ENCODE assay signal across 13 cellular contexts in the genomic region with DNA sequence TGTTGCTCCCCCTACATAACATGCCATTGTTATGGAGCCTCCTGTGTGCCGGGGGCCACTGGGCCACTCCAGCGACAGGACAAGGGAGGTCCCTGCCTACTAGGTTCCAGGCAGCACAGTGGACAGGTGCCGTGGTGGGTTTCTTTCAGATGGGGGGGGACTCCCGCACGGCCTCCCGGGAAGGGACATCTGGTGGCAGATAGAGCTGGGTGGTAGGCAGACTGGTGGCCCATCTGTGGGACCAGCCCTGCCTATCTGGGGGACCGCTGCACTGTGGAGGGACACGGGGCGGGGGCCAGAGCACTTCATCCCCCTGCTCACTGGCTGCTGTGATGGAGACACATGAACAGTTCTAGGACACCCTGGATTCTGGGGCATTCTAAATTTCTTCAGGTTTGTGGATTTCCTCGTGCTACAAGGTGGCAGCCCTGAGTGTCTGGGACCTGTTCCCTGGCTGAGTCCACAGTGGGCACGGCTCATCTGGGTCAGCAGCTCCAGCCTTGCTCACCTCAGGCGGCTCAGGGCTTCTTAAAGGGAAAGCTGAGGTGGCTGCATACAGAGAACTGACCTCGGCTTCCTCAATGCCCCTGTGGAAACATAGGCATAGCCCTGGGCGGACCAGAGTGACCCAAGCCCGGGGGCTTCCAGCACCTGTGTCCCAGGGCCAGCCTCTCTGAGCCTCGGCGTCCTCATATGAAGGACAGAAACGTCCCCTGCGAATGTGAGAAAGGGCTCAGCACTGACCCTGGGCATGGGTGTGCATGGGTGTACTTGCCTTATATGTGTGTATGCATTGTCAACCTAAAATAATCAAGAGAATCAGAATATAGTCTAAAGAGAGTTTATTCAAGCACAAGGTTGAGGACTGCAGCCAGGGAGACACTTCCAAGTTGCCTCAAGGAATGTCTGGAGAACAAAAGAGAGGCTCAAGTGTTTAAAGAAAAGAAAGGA. TPM values are rescaled to one million over a fixed set of nuclear protein-coding genes. Genes with fewer than 3 reads are reported as not detected.
DNase-seq lines count a peak whose midpoint lies in the region; ATAC-seq, FAIRE-seq and TF ChIP-seq lines count a peak whose summit lies in the region.
"Had no signal": no experiment of that assay in that cellular context is flagged by ENCODE, and none has a peak within 500 bp of the region (broad histone marks: within the 10 kb centered on the region; RNA-seq: fewer than 3 reads in every experiment).

No MANE protein-coding gene starts in this region.

- H3K79me2 ChIP-seq in GM23338 (replicated peaks; ENCODE audit: insufficient read depth): no peaks in the 10 kb centered on the region
- H3K79me2 ChIP-seq in H1 (ENCODE audit: control insufficient read depth in 1 of 2, insufficient read depth in 2 of 2, low read length in 2 of 2): no peaks in the 10 kb centered on the region

- TF ChIP-seq EP300 in H1 (IDR thresholded peaks at IDR 0.05; ENCODE audit: borderline replicate concordance in 1 of 2, low read depth in 2 of 2, low read length in 2 of 2): no peak

- FAIRE-seq in H1 (lab: Jason Lieb, UNC): no peak

- H3K36me3 ChIP-seq in GM23338 (ENCODE audit: insufficient read depth) (no peaks in the 10 kb centered on the region), H1 (ENCODE audit: control insufficient read depth in 2 of 4, insufficient read depth in 4 of 4, low read length in 3 of 4) (no peaks in the 10 kb centered on the region), spleen (peaks cover 0 to 51% (median under 1%) of the 10 kb centered on the region in 6 donors), brain microvascular endothelial cell (replicated peaks) (no peaks in the 10 kb centered on the region)

- no peak overlapping the region for H3K14ac ChIP-seq in H1 (ENCODE audit: insufficient read length)

- H3K4me3 ChIP-seq in GM23338 (no peak overlapping the region), H1 (ENCODE audit: extremely low read depth in 1 of 4, insufficient read depth in 2 of 4, low read depth in 3 of 4, low read length in 4 of 4) (no peak overlapping the region; a peak in 1 of 8 replicates), spleen (peak overlapping the region in 1 of 8 donors; percentile 15), brain microvascular endothelial cell (ENCODE audit: low read depth, low read length) (no peak overlapping the region)

- peak overlapping the region; percentile 92; the same call in 1 of the 2 replicates for H2BK15ac ChIP-seq in H1 (ENCODE audit: low read length)

- in situ Hi-C loops in brain microvascular endothelial cell (cut with HindIII; ENCODE audit: low pct_ligation_motif_present, low sequenced_read_pairs): no loop called here

- H3K4me1 ChIP-seq in GM23338 (ENCODE audit: insufficient read depth) (peaks cover 32% of the 10 kb centered on the region), H1 (replicated peaks in 1 of 4; ENCODE audit: control insufficient read depth in 3 of 4, insufficient read depth in 4 of 4, low read length in 3 of 4) (peaks cover 16 to 35% (median 22%) of the 10 kb centered on the region in 4 experiments), spleen (peaks cover 28 to 96% (median 85%) of the 10 kb centered on the region in 6 donors)

- ATAC-seq in GM23338 (peak; percentile 21), WTC11 (peak; percentile 13), HG02610 (IDR thresholded peaks at IDR 0.05; ENCODE audit: unreplicated experiment) (no peak), HG03196 (IDR thresholded peaks at IDR 0.05; ENCODE audit: unreplicated experiment) (no peak)

- 82% methylated on average over 19 of the region's 19 CpGs; no CpG with 5 or more reads in 1 of the 2 experiments for WGBS in H1 (ENCODE audit: extremely low coverage in 1 of 2, insufficient coverage in 1 of 2, insufficient read length in 1 of 2, insufficient replicate concordance in 2 of 2, low coverage in 1 of 2, low lambda C conversion rate in 2 of 2, missing lambda C conversion rate in 1 of 2), 2 experiments
- 88 to 91% (median 89%) methylated on average over 14 to 19 of the region's 19 CpGs for WGBS in spleen, 5 donors

- POLR2A ChIA-PET in WTC11 (lab: Charles Lee): interaction anchor here (1.1 kb wide), 1 partner anchor 23 kb away, joined by 4 read pairs; no protein-coding TSS in a partner anchor
- POLR2A ChIA-PET in H1 (lab: Charles Lee; ENCODE audit: partially characterized antibody): no interaction called here

- H3K9me2 ChIP-seq in GM23338 (ENCODE audit: insufficient read depth): no peaks in the 10 kb centered on the region

- H4K20me1 ChIP-seq in GM23338 (replicated peaks; ENCODE audit: insufficient read depth) (no peaks in the 10 kb centered on the region), H1 (replicated peaks in 1 of 2; ENCODE audit: control insufficient read depth in 1 of 2, insufficient read depth in 2 of 2, low read length in 2 of 2) (no peaks in the 10 kb centered on the region)

- peak overlapping the region; percentile 5 for H3K4me2 ChIP-seq in GM23338
- H3K4me2 ChIP-seq in H1 (ENCODE audit: insufficient read depth in 1 of 2, low read depth in 2 of 2, low read length in 2 of 2): peak overlapping the region; percentile 33 to 62; a peak in 3 of 4 replicates

- H2BK120ac ChIP-seq in H1 (replicated peaks; ENCODE audit: low read depth, low read length): peak overlapping the region; percentile 84

- H3K9me3 ChIP-seq in H1 (ENCODE audit: insufficient read depth in 2 of 2, low read depth in 1 of 2, low read length in 1 of 2) (no peaks in the 10 kb centered on the region), spleen (no peaks in the 10 kb centered on the region)

- H3K36me3 Mint-ChIP-seq in GM23338 (ENCODE audit: low read depth): no peaks in the 10 kb centered on the region
- H3K36me3 Mint-ChIP-seq in WTC11: no peaks in the 10 kb centered on the region

- no peaks in the 10 kb centered on the region for H3K9me3 Mint-ChIP-seq in GM23338
- no peaks in the 10 kb centered on the region for H3K9me3 Mint-ChIP-seq in WTC11

- peaks cover 4% of the 10 kb centered on the region; the same call in 1 of the 2 replicates for H3F3A ChIP-seq in GM23338 (replicated peaks; ENCODE audit: low read depth)

- H2BK12ac ChIP-seq in H1 (ENCODE audit: low read depth, low read length): peak overlapping the region; percentile 98

- H3K9ac ChIP-seq in H1 (replicated peaks in 1 of 4; ENCODE audit: extremely low read depth in 1 of 4, low read depth in 3 of 4, low read length in 3 of 4): peak overlapping the region in 1 of 4 experiments; percentile 41; a peak in 1 of 7 replicates

- intact Hi-C loops in spleen (cut with DNase I; ENCODE audit: low total_unique reads): no loop called here

- DNase-seq in GM23338 (ENCODE audit: low spot score) (no peak), WTC11 (ENCODE audit: low spot score) (no peak), H1 (ENCODE audit: low read depth in 1 of 2, low spot score in 2 of 2) (no peak), spleen (peak; percentile 66), brain microvascular endothelial cell (no peak)
- DNase-seq: aorta, KBM-7, NCI-H187, NCI-H748 treated with DMSO at 0.1 percent for 48 hours had no signal

- H4K5ac ChIP-seq in H1 (ENCODE audit: insufficient read length, low read depth, low read length): peak overlapping the region; percentile 88

- H3K27ac ChIP-seq in GM23338 (ENCODE audit: low read depth) (peak overlapping the region; percentile 91), H1 (ENCODE audit: low read depth, low read length) (peak overlapping the region; percentile 67), spleen (peak overlapping the region in 4 of 8 donors; percentile 29 to 99 (median 98)), brain microvascular endothelial cell (no peak overlapping the region)

- peak overlapping the region; percentile 96 for H4K91ac ChIP-seq in H1 (replicated peaks; ENCODE audit: insufficient read length, low read length)

- no peak overlapping the region for H3K23ac ChIP-seq in H1 (ENCODE audit: insufficient read length)

- H3K27me3 ChIP-seq in GM23338 (ENCODE audit: insufficient read depth): no peaks in the 10 kb centered on the region
- H3K27me3 ChIP-seq in H1 (replicated peaks in 1 of 4; ENCODE audit: control insufficient read depth in 3 of 4, extremely low read depth in 1 of 4, insufficient read depth in 3 of 4, low read length in 3 of 4): no peaks in the 10 kb centered on the region; a peak in 1 of 7 replicates
- H3K27me3 ChIP-seq in spleen (replicated peaks in 1 of 7): no peaks in the 10 kb centered on the region
- H3K27me3 ChIP-seq in brain microvascular endothelial cell (replicated peaks): no peaks in the 10 kb centered on the region

- H3K4me1 Mint-ChIP-seq in GM23338 (peaks cover 46% of the 10 kb centered on the region), WTC11 (peaks cover 59% of the 10 kb centered on the region)

- TF ChIP-seq POLR2A in H1 (IDR thresholded peaks at IDR 0.05; ENCODE audit: control extremely low read depth in 1 of 2, low read depth in 2 of 2, low read length in 2 of 2) (no peak; a peak in 1 of 3 replicates), spleen (IDR thresholded peaks at IDR 0.05) (no peak)

- peak overlapping the region; percentile 96 for H2AK5ac ChIP-seq in H1 (ENCODE audit: low read depth, low read length)

- H2BK5ac ChIP-seq in H1 (ENCODE audit: low read depth, low read length): peak overlapping the region; percentile 99

- H2AFZ ChIP-seq in GM23338 (peak overlapping the region; percentile 73), H1 (ENCODE audit: low read length) (no peak overlapping the region)

- H3K27ac Mint-ChIP-seq in GM23338: peak overlapping the region; percentile 90
- H3K27ac Mint-ChIP-seq in WTC11: peak overlapping the region; percentile 96

- H3K27me3 Mint-ChIP-seq in GM23338 (ENCODE audit: insufficient read depth, low read depth, poor library complexity): peaks cover 16% of the 10 kb centered on the region
- H3K27me3 Mint-ChIP-seq in WTC11 (ENCODE audit: low read depth): no peaks in the 10 kb centered on the region; the same call in 1 of the 2 replicates

- H3K4me3 Mint-ChIP-seq in GM23338 (no peak overlapping the region), WTC11 (no peak overlapping the region)

- TF ChIP-seq CTCF in GM23338 (conservative IDR thresholded peaks at IDR 0.05; ENCODE audit: low read depth in 2 of 2) (no peak), WTC11 (IDR thresholded peaks at IDR 0.05) (no peak), H1 (IDR thresholded peaks at IDR 0.05; ENCODE audit: control extremely low read depth in 1 of 3, insufficient read depth in 1 of 3, low read depth in 1 of 3, low read length in 3 of 3) (no peak), spleen (IDR thresholded peaks at IDR 0.05 in 8 of 11, conservative IDR thresholded peaks at IDR 0.05 in 3 of 11) (no peak), brain microvascular endothelial cell (IDR thresholded peaks at IDR 0.05; ENCODE audit: low read depth, low read length, missing control alignments) (no peak)

- H2BK20ac ChIP-seq in H1 (ENCODE audit: low read length): peak overlapping the region; percentile 100

- TF ChIP-seq RAD21 in H1 (IDR thresholded peaks at IDR 0.05 in 1 of 2, conservative IDR thresholded peaks at IDR 0.05 in 1 of 2; ENCODE audit: low read depth in 2 of 2, low read length in 2 of 2): no peak

- H3K4ac ChIP-seq in H1 (replicated peaks; ENCODE audit: insufficient read length, low read depth, low read length): peak overlapping the region; percentile 76

- H3K79me1 ChIP-seq in H1 (ENCODE audit: low read depth, low read length): no peaks in the 10 kb centered on the region; the same call in 1 of the 2 replicates

- peak overlapping the region; percentile 98 for H3K18ac ChIP-seq in H1 (ENCODE audit: extremely low read depth, low read length)

- H4K8ac ChIP-seq in H1 (ENCODE audit: extremely low read depth, insufficient read depth, low read length): peak overlapping the region; percentile 91; the same call in 1 of the 2 replicates

- H3K56ac ChIP-seq in H1 (replicated peaks; ENCODE audit: insufficient read length, low read depth, low read length): no peak overlapping the region

- CTCF ChIA-PET in WTC11 (lab: Charles Lee): interaction anchor here (1.8 kb wide), 1 partner anchor 34 kb away, joined by 7 read pairs; no protein-coding TSS in a partner anchor
- CTCF ChIA-PET in H1 (lab: Charles Lee; ENCODE audit: partially characterized antibody): interaction anchor here (0.9 to 1.3 kb wide), 2 partner anchors 23 to 34 kb away, joined by 3 to 4 read pairs; no protein-coding TSS in a partner anchor

- no peaks in the 10 kb centered on the region; the same call in 1 of the 2 replicates for H3K23me2 ChIP-seq in H1 (ENCODE audit: low read depth, low read length)

RNA-seq across cellular contexts. Expression of a gene that starts 22.5 kb away (rescaled TPM):
- 1.7 and 2.0 TPM in 2 replicates for total RNA-seq in GM23338 (2014; rRNA removed; shearing (Covaris generic))
- polyA plus RNA-seq in GM23338 (2016; fragmentation: Nextera tagmentation; extraction: Ambion mirVana) (0.57 and 0.95 TPM in 2 replicates), H1 (2011; rRNA removed) (1.4 and 2.3 TPM in 2 replicates), spleen (10 to 100 TPM; 30.7 to 54.5 (median 37.6) TPM)
- total RNA-seq in WTC11 (2021) (1.7 to 1.9 TPM (median 1.8 TPM) in 3 replicates), spleen (10 to 100 TPM; 60.4 to 99.1 (median 72.6) TPM)
- 1.4 and 1.9 TPM in 2 replicates for total RNA-seq in H1 (2021; fragmentation: NEBNext Ultra II Directional; extraction: Animal tissue kit (Norgen Biotek cat#: 25700))
- polyA plus RNA-seq in H1 (2011; cell fraction: cytosol; rRNA removed): 2.0 TPM
- polyA plus RNA-seq in H1 (2011; cell fraction: nucleus; rRNA removed): 3.2 TPM
- polyA plus RNA-seq in H1 (2012, experiment 1 of 2): 0.73 to 1.6 TPM (median 1.2 TPM) in 4 replicates
- polyA plus RNA-seq in H1 (2012, experiment 2 of 2): 1.0 TPM
- 0.51 TPM for polyA plus RNA-seq in H1 (2013, experiment 1 of 2)
- 0.53 TPM for polyA plus RNA-seq in H1 (2013, experiment 2 of 2)
- polyA minus RNA-seq in H1 (2011; rRNA and poly(A)+ RNA removed): 1.4 and 1.6 TPM in 2 replicates
- 2.0 TPM for polyA minus RNA-seq in H1 (2011; cell fraction: cytosol; rRNA and poly(A)+ RNA removed)
- 1.4 TPM for polyA minus RNA-seq in H1 (2011; cell fraction: nucleus; rRNA and poly(A)+ RNA removed)
- total RNA-seq: glomerular endothelial cell, pulmonary artery endothelial cell had no signal

Comparison
In these comparisons a context has a peak if more than half of its experiments do, and no peak if none do; other contexts are left out.
1. ATAC-seq: peak in GM23338 (single experiment) and WTC11 (single experiment); none in HG02610 (single experiment) and HG03196 (single experiment).
2. RNA of a gene that starts 22.5 kb away (total RNA-seq): 60.4 to 99.1 TPM in spleen; 1.7 to 1.9 TPM in WTC11, 1.4 to 1.9 TPM in H1 and 1.7 to 2.0 TPM in GM23338; every median in the first group is over 10 times any median in the second.